Comparison of ENCODE assay signal across 1 cellular context in the genomic region with DNA sequence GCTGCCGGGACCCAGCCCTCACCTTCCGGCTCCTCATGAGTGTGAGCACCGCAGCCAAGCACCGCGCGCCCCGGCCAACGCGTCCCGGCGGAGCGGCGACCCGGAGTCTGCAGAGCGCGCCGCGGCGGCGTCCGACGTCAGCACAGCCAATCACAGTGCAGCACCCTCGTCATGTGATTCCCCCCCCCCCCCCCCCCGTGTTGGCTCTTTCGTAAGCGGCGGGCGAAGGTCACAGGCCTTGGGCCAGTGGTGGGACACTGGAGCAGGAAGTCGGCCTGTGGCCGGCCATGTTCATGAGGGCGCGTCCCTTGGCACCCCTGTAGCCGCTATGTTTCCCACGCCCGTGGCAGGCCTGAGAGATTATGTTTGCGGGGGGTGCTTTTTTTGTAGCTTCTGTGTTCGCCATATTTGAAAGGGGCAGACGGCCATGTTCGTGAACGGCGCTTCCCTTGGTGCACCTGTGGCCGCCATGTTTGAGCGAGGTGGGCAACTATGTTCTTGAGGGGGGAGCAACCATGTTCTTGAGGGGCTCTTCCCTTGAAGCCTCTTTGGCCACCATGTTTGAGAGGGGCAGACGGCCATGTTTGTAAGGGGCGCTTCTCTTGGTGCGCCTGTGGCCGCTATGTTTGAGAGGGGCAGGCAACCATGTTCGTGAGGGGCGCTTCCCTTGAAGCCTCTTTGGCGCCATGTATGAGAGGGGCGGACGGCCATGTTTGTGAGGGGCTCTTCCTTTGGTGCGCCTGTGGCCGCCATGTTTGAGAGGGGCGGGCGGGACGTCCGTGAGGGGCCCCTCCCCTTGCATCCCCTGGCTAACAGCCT.
TF ChIP-seq lines count a peak whose summit lies in the region.

A gene (minus strand): TSS at position 123 of the 819 bp plus-strand sequence. CDS start 86 bp downstream, at position 37.

TF ChIP-seq in K562, 482 proteins besides CTCF, POLR2A, EP300 and RAD21 (continued from another document and continues in another):
- TF ChIP-seq, protein P1, sequence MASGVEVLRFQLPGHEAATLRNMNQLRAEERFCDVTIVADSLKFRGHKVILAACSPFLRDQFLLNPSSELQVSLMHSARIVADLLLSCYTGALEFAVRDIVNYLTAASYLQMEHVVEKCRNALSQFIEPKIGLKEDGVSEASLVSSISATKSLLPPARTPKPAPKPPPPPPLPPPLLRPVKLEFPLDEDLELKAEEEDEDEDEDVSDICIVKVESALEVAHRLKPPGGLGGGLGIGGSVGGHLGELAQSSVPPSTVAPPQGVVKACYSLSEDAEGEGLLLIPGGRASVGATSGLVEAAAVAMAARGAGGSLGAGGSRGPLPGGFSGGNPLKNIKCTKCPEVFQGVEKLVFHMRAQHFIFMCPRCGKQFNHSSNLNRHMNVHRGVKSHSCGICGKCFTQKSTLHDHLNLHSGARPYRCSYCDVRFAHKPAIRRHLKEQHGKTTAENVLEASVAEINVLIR (CRISPR knock-in tag; IDR thresholded peaks at IDR 0.05) = no peak; the same call in 1 of the 2 replicates
- TF ChIP-seq JUND (IDR thresholded peaks at IDR 0.05; ENCODE audit: borderline replicate concordance, low read depth, low read length) (peak; percentile 62), JUND (tag; IDR thresholded peaks at IDR 0.05; ENCODE audit: borderline replicate concordance, low read depth, low read length) (peak; percentile 80; the same call in 2 of the 3 replicates), SMAD1 (IDR thresholded peaks at IDR 0.05; ENCODE audit: low read depth, low read length, partially characterized antibody) (peak; percentile 48), RBM25 (IDR thresholded peaks at IDR 0.05; ENCODE audit: low read depth, low read length, severe bottlenecking) (no peak), ZNF445 (CRISPR knock-in tag; IDR thresholded peaks at IDR 0.05; ENCODE audit: low read depth) (no peak), ZKSCAN8 (CRISPR knock-in tag; IDR thresholded peaks at IDR 0.05) (peak; percentile 87; the same call in 1 of the 2 replicates), ZNF41 (CRISPR knock-in tag; conservative IDR thresholded peaks at IDR 0.05) (peak; percentile 67; the same call in 1 of the 2 replicates), ZNF668 (CRISPR knock-in tag; IDR thresholded peaks at IDR 0.05) (peak; percentile 81), POLR2AphosphoS5 (IDR thresholded peaks at IDR 0.05; ENCODE audit: control insufficient read depth, insufficient read depth, low read depth, low read length) (peak; percentile 47; the same call in 1 of the 2 replicates), JUN (IDR thresholded peaks at IDR 0.05; ENCODE audit: borderline replicate concordance, low read depth, low read length) (peak; percentile 60; the same call in 1 of the 2 replicates), JUN (CRISPR knock-in tag; IDR thresholded peaks at IDR 0.05; ENCODE audit: borderline replicate concordance) (no peak), RBM39 (optimal IDR thresholded peaks at IDR 0.05; ENCODE audit: low read depth, low read length) (peak; percentile 85), ZNF146 (CRISPR knock-in tag; IDR thresholded peaks at IDR 0.05; ENCODE audit: unreplicated experiment) (no peak), TAF7 (tag; IDR thresholded peaks at IDR 0.05) (peak; percentile 93), SP2 (IDR thresholded peaks at IDR 0.05; ENCODE audit: extremely low read depth, low read depth, low read length, poor library complexity, severe bottlenecking) (no peak), ZNF431 (CRISPR knock-in tag; IDR thresholded peaks at IDR 0.05) (peak; percentile 69; the same call in 1 of the 2 replicates), CCNT2 (IDR thresholded peaks at IDR 0.05; ENCODE audit: borderline replicate concordance, extremely low read depth, insufficient read length, low read depth, low read length) (peak; percentile 84), ZNF717 (CRISPR knock-in tag; IDR thresholded peaks at IDR 0.05) (no peak), COPS2 (conservative IDR thresholded peaks at IDR 0.05) (no peak), ZNF224 (CRISPR knock-in tag; IDR thresholded peaks at IDR 0.05) (no peak), NR2F6 (CRISPR knock-in tag; IDR thresholded peaks at IDR 0.05) (no peak), L3MBTL2 (IDR thresholded peaks at IDR 0.05) (peak; percentile 78; the same call in 1 of the 2 replicates), CREBBP (IDR thresholded peaks at IDR 0.05; ENCODE audit: low read depth, low read length) (no peak), ZFP1 (CRISPR knock-in tag; IDR thresholded peaks at IDR 0.05) (no peak), MYC (IDR thresholded peaks at IDR 0.05; ENCODE audit: low read depth, low read length) (peak; percentile 75), MYC (CRISPR knock-in tag; IDR thresholded peaks at IDR 0.05; ENCODE audit: borderline replicate concordance, low read depth) (peak; percentile 63; the same call in 1 of the 2 replicates), HNRNPUL1 (IDR thresholded peaks at IDR 0.05; ENCODE audit: low read length) (no peak), SMAD2 (IDR thresholded peaks at IDR 0.05; ENCODE audit: low read depth, low read length) (no peak), C11orf30 (IDR thresholded peaks at IDR 0.05; ENCODE audit: low read depth) (peak; percentile 65), TGIF2 (CRISPR knock-in tag; IDR thresholded peaks at IDR 0.05) (no peak), SIN3A (IDR thresholded peaks at IDR 0.05; ENCODE audit: borderline replicate concordance in 2 of 2, control insufficient read depth in 1 of 2, low read depth in 2 of 2, low read length in 2 of 2) (peak; percentile 70 to 88; a peak in 2 of 4 replicates), SLC30A9 (CRISPR knock-in tag; IDR thresholded peaks at IDR 0.05) (no peak), ZNF696 (CRISPR knock-in tag; conservative IDR thresholded peaks at IDR 0.05) (no peak), ETS2 (tag; IDR thresholded peaks at IDR 0.05; ENCODE audit: borderline replicate concordance, poor library complexity, severe bottlenecking) (no peak), KAT8 (IDR thresholded peaks at IDR 0.05; ENCODE audit: low read depth) (no peak), ELF2 (CRISPR knock-in tag; IDR thresholded peaks at IDR 0.05) (peak; percentile 54), ZNF766 (CRISPR knock-in tag; conservative IDR thresholded peaks at IDR 0.05) (peak; percentile 99), CHD1 (IDR thresholded peaks at IDR 0.05; ENCODE audit: low read length) (peak; percentile 92), XRCC3 (IDR thresholded peaks at IDR 0.05) (no peak)
- TF ChIP-seq, protein P2, sequence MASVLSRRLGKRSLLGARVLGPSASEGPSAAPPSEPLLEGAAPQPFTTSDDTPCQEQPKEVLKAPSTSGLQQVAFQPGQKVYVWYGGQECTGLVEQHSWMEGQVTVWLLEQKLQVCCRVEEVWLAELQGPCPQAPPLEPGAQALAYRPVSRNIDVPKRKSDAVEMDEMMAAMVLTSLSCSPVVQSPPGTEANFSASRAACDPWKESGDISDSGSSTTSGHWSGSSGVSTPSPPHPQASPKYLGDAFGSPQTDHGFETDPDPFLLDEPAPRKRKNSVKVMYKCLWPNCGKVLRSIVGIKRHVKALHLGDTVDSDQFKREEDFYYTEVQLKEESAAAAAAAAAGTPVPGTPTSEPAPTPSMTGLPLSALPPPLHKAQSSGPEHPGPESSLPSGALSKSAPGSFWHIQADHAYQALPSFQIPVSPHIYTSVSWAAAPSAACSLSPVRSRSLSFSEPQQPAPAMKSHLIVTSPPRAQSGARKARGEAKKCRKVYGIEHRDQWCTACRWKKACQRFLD (CRISPR knock-in tag; IDR thresholded peaks at IDR 0.05) = peak; percentile 99
- TF ChIP-seq, protein P3, sequence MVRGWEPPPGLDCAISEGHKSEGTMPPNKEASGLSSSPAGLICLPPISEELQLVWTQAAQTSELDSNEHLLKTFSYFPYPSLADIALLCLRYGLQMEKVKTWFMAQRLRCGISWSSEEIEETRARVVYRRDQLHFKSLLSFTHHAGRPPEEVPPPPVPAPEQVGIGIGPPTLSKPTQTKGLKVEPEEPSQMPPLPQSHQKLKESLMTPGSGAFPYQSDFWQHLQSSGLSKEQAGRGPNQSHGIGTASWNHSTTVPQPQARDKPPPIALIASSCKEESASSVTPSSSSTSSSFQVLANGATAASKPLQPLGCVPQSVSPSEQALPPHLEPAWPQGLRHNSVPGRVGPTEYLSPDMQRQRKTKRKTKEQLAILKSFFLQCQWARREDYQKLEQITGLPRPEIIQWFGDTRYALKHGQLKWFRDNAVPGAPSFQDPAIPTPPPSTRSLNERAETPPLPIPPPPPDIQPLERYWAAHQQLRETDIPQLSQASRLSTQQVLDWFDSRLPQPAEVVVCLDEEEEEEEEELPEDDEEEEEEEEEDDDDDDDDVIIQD (CRISPR knock-in tag; IDR thresholded peaks at IDR 0.05) = no peak
- TF ChIP-seq, protein P4, sequence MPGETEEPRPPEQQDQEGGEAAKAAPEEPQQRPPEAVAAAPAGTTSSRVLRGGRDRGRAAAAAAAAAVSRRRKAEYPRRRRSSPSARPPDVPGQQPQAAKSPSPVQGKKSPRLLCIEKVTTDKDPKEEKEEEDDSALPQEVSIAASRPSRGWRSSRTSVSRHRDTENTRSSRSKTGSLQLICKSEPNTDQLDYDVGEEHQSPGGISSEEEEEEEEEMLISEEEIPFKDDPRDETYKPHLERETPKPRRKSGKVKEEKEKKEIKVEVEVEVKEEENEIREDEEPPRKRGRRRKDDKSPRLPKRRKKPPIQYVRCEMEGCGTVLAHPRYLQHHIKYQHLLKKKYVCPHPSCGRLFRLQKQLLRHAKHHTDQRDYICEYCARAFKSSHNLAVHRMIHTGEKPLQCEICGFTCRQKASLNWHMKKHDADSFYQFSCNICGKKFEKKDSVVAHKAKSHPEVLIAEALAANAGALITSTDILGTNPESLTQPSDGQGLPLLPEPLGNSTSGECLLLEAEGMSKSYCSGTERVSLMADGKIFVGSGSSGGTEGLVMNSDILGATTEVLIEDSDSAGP (CRISPR knock-in tag; IDR thresholded peaks at IDR 0.05) = no peak
- TF ChIP-seq, protein P5, sequence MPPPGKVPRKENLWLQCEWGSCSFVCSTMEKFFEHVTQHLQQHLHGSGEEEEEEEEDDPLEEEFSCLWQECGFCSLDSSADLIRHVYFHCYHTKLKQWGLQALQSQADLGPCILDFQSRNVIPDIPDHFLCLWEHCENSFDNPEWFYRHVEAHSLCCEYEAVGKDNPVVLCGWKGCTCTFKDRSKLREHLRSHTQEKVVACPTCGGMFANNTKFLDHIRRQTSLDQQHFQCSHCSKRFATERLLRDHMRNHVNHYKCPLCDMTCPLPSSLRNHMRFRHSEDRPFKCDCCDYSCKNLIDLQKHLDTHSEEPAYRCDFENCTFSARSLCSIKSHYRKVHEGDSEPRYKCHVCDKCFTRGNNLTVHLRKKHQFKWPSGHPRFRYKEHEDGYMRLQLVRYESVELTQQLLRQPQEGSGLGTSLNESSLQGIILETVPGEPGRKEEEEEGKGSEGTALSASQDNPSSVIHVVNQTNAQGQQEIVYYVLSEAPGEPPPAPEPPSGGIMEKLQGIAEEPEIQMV (tag; conservative IDR thresholded peaks at IDR 0.05; ENCODE audit: low read depth) = peak; percentile 83
- TF ChIP-seq, protein P6, sequence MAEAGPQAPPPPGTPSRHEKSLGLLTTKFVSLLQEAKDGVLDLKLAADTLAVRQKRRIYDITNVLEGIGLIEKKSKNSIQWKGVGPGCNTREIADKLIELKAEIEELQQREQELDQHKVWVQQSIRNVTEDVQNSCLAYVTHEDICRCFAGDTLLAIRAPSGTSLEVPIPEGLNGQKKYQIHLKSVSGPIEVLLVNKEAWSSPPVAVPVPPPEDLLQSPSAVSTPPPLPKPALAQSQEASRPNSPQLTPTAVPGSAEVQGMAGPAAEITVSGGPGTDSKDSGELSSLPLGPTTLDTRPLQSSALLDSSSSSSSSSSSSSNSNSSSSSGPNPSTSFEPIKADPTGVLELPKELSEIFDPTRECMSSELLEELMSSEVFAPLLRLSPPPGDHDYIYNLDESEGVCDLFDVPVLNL (CRISPR knock-in tag; IDR thresholded peaks at IDR 0.05; ENCODE audit: low read depth) = peak; percentile 66; the same call in 1 of the 2 replicates
- TF ChIP-seq, protein P7, sequence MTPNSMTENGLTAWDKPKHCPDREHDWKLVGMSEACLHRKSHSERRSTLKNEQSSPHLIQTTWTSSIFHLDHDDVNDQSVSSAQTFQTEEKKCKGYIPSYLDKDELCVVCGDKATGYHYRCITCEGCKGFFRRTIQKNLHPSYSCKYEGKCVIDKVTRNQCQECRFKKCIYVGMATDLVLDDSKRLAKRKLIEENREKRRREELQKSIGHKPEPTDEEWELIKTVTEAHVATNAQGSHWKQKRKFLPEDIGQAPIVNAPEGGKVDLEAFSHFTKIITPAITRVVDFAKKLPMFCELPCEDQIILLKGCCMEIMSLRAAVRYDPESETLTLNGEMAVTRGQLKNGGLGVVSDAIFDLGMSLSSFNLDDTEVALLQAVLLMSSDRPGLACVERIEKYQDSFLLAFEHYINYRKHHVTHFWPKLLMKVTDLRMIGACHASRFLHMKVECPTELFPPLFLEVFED (CRISPR knock-in tag; conservative IDR thresholded peaks at IDR 0.05) = peak; percentile 65
- TF ChIP-seq, protein P8, sequence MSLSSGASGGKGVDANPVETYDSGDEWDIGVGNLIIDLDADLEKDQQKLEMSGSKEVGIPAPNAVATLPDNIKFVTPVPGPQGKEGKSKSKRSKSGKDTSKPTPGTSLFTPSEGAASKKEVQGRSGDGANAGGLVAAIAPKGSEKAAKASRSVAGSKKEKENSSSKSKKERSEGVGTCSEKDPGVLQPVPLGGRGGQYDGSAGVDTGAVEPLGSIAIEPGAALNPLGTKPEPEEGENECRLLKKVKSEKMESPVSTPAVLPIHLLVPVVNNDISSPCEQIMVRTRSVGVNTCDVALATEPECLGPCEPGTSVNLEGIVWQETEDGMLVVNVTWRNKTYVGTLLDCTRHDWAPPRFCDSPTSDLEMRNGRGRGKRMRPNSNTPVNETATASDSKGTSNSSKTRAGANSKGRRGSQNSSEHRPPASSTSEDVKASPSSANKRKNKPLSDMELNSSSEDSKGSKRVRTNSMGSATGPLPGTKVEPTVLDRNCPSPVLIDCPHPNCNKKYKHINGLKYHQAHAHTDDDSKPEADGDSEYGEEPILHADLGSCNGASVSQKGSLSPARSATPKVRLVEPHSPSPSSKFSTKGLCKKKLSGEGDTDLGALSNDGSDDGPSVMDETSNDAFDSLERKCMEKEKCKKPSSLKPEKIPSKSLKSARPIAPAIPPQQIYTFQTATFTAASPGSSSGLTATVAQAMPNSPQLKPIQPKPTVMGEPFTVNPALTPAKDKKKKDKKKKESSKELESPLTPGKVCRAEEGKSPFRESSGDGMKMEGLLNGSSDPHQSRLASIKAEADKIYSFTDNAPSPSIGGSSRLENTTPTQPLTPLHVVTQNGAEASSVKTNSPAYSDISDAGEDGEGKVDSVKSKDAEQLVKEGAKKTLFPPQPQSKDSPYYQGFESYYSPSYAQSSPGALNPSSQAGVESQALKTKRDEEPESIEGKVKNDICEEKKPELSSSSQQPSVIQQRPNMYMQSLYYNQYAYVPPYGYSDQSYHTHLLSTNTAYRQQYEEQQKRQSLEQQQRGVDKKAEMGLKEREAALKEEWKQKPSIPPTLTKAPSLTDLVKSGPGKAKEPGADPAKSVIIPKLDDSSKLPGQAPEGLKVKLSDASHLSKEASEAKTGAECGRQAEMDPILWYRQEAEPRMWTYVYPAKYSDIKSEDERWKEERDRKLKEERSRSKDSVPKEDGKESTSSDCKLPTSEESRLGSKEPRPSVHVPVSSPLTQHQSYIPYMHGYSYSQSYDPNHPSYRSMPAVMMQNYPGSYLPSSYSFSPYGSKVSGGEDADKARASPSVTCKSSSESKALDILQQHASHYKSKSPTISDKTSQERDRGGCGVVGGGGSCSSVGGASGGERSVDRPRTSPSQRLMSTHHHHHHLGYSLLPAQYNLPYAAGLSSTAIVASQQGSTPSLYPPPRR (CRISPR knock-in tag; IDR thresholded peaks at IDR 0.05; ENCODE audit: borderline replicate concordance) = no peak
- TF ChIP-seq, protein P9, sequence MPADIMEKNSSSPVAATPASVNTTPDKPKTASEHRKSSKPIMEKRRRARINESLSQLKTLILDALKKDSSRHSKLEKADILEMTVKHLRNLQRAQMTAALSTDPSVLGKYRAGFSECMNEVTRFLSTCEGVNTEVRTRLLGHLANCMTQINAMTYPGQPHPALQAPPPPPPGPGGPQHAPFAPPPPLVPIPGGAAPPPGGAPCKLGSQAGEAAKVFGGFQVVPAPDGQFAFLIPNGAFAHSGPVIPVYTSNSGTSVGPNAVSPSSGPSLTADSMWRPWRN (IDR thresholded peaks at IDR 0.05; ENCODE audit: low read depth) = no peak
